1 cellular context compared by ENCODE assay signal in genomic region chr2:200619275-200619674, GRCh38.
TF ChIP-seq lines count a peak whose summit lies in the region.

No MANE protein-coding gene starts in this region.

TF ChIP-seq in liver, 16 proteins besides CTCF, POLR2A, EP300 and RAD21:
- no peak for TF ChIP-seq ATF3 (IDR thresholded peaks at IDR 0.05)
- no peak for TF ChIP-seq EGR1 (IDR thresholded peaks at IDR 0.05; ENCODE audit: low read depth in 2 of 2)
- peak in 1 of 2 donors; percentile 8 for TF ChIP-seq HNF4A (conservative IDR thresholded peaks at IDR 0.05)
- no peak for TF ChIP-seq GABPA (IDR thresholded peaks at IDR 0.05 in 1 of 2, conservative IDR thresholded peaks at IDR 0.05 in 1 of 2)
- no peak for TF ChIP-seq ZBTB33 (IDR thresholded peaks at IDR 0.05)
- TF ChIP-seq FOXA1 (IDR thresholded peaks at IDR 0.05) = peak; percentile 64
- TF ChIP-seq REST (IDR thresholded peaks at IDR 0.05) = no peak
- TF ChIP-seq RXRA (IDR thresholded peaks at IDR 0.05) = peak in 1 of 2 donors; percentile 26
- peak; percentile 83 for TF ChIP-seq FOXA2 (IDR thresholded peaks at IDR 0.05)
